ENCODE assay signal across 1 cellular context in genomic region chr10:118873080-118873737, GRCh38.
TF ChIP-seq lines count a peak whose summit lies in the region.

No MANE protein-coding gene starts in this region.

TF ChIP-seq in HEK293, 187 proteins besides CTCF, POLR2A, EP300 and RAD21:
- TF ChIP-seq ZBTB26 (tag by site-specific recombination; optimal IDR thresholded peaks at IDR 0.05) = no peak
- TF ChIP-seq ZNF776 (tag by site-specific recombination; IDR thresholded peaks at IDR 0.05; ENCODE audit: borderline replicate concordance) = no peak
- TF ChIP-seq ZIC2 (tag by site-specific recombination; IDR thresholded peaks at IDR 0.05) = peak; percentile 30; the same call in 1 of the 2 replicates
- TF ChIP-seq ZNF623 (tag by site-specific recombination; IDR thresholded peaks at IDR 0.05) = no peak
- TF ChIP-seq SCRT2 (tag by site-specific recombination; IDR thresholded peaks at IDR 0.05) = peak; percentile 50; the same call in 1 of the 2 replicates
- TF ChIP-seq ZNF155 (tag by site-specific recombination; IDR thresholded peaks at IDR 0.05) = no peak
